8 cellular contexts compared by ENCODE assay signal in the genomic region with DNA sequence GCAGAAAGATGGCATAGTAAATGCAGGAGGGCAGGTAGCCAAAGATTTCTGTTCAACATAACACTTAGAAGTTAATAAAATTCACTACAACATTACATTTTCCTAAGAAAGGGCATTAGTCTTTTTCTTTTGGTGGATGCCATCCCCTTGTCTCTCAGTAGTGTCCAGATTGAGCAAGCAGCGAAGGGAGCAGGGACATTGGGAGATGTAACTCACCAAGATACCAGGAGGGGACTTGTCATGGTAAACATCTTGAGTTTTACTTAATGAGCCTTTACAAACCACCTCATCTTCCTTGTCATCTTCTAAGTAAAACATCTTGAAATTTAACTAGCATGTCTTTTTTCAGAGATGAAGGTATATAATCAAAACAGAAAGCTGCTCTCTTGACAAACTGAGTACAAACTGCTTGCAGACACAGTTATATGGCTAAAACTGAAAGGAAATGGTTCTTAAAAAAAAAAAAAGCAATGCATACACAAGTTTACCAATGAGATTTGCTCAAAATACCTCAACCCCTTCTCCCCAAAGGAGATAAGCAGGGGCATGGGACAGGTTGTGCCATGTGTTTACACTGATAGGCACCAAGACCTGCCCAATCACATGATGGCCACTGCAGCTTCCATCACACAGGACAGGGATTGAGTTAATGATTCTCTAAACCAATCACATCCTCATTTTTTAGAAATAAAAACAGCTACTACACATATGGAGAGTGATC. TPM values are rescaled to one million over a fixed set of nuclear protein-coding genes. Genes with fewer than 3 reads are reported as not detected.
A peak's percentile ranks its signal among the peaks of the same experiment; 100 is the strongest.
DNase-seq lines count a peak whose midpoint lies in the region; ATAC-seq and TF ChIP-seq lines count a peak whose summit lies in the region.

No MANE protein-coding gene starts in this region.

- peaks cover 51% of the 10 kb centered on the region for H3K4me1 Mint-ChIP-seq in T-helper 17 cell

- H3K36me3 Mint-ChIP-seq in T-helper 17 cell (ENCODE audit: low read depth), result peaks cover 4% of the 10 kb centered on the region

- H3K27me3 ChIP-seq in spleen (replicated peaks in 1 of 7), result no peaks in the 10 kb centered on the region

- peaks cover 35 to 100% (median 83%) of the 10 kb centered on the region in 6 donors for H3K4me1 ChIP-seq in spleen

- peak overlapping the region; percentile 66 to 94 (median 88) for H3K27ac ChIP-seq in spleen

- H3K27ac Mint-ChIP-seq in T-helper 17 cell, result peak overlapping the region; percentile 99

- H3K4me3 ChIP-seq in fibroblast of the aortic adventitia (ENCODE audit: low read depth, low read length), result peak overlapping the region; percentile 23
- H3K4me3 ChIP-seq in spleen, result peak overlapping the region in 6 of 8 donors; percentile 7 to 53 (median 20)

- 52 to 83% (median 65%) methylated on average over 1 of the region's 1 CpG for WGBS in spleen, 5 donors

- intact Hi-C loops in spleen (cut with DNase I; ENCODE audit: low total_unique reads), result no loop called here

- no peak for TF ChIP-seq CTCF in fibroblast of the aortic adventitia (IDR thresholded peaks at IDR 0.05; ENCODE audit: insufficient read depth, low read length)
- no peak for TF ChIP-seq CTCF in spleen (IDR thresholded peaks at IDR 0.05 in 8 of 11, conservative IDR thresholded peaks at IDR 0.05 in 3 of 11)

- peak; percentile 25 for ATAC-seq in GM21786 (IDR thresholded peaks at IDR 0.05; ENCODE audit: unreplicated experiment)
- ATAC-seq in T-helper 17 cell, result peak; percentile 29
- ATAC-seq in GM21526 (IDR thresholded peaks at IDR 0.05; ENCODE audit: low FRiP score, unreplicated experiment), result no peak

- H3K4me3 Mint-ChIP-seq in T-helper 17 cell, result peak overlapping the region; percentile 93

- no peaks in the 10 kb centered on the region for H3K9me3 ChIP-seq in T-helper 17 cell (ENCODE audit: control insufficient read depth, low read length, poor library complexity, severe bottlenecking)
- no peaks in the 10 kb centered on the region for H3K9me3 ChIP-seq in spleen

- peak in 1 of 3 donors; percentile 29 for TF ChIP-seq POLR2A in spleen (IDR thresholded peaks at IDR 0.05)

- H3K36me3 ChIP-seq in spleen, result no peaks in the 10 kb centered on the region

- H3K27me3 Mint-ChIP-seq in T-helper 17 cell, result no peaks in the 10 kb centered on the region

- no peak for DNase-seq in T-helper 17 cell
- no peak for DNase-seq in fibroblast of the aortic adventitia (ENCODE audit: low read depth)
- no peak for DNase-seq in spleen
- no peak for DNase-seq in mesenteric fat pad (ENCODE audit: low spot score)
- no peak for DNase-seq in nucleus accumbens (lab: John Stamatoyannopoulos, UW)
- no peak for DNase-seq in stimulated activated naive CD4-positive, alpha-beta T cell treated with Interleukin-2 at 50 U/mL for 16 hours (lab: John Stamatoyannopoulos, UW)

RNA-seq across cellular contexts. Expression of a gene that starts 30.3 kb away (rescaled TPM):
- total RNA-seq in T-helper 17 cell (10 to 100 TPM; 75.8 to 84.8 TPM), fibroblast of the aortic adventitia (ENCODE audit: low replicate concordance) (18.2 and 43.7 TPM in 2 replicates), spleen (10 to 100 TPM; 44.8 to 79.7 (median 61.5) TPM), mesenteric fat pad (29.0 TPM)
- 1 to 10 TPM; 4.0 to 9.6 (median 5.8) TPM for polyA plus RNA-seq in spleen
